9 cellular contexts compared by ENCODE assay signal in genomic region chr4:53929955-53930798, GRCh38.
A peak's percentile ranks its signal among the peaks of the same experiment; 100 is the strongest.
DNase-seq lines count a peak whose midpoint lies in the region; ATAC-seq and TF ChIP-seq lines count a peak whose summit lies in the region.
"Had no signal": no experiment of that assay in that cellular context is flagged by ENCODE, and none has a peak within 500 bp of the region (broad histone marks: within the 10 kb centered on the region; RNA-seq: fewer than 3 reads in every experiment).

No MANE protein-coding gene starts in this region.

- H4K5ac ChIP-seq in mesendoderm (ENCODE audit: low read length): no peak overlapping the region

- no peak overlapping the region for H2BK120ac ChIP-seq in mesendoderm (ENCODE audit: low read depth, low read length)

- H3K4me2 ChIP-seq in mesendoderm (ENCODE audit: low read length): no peak overlapping the region

- peak; percentile 59 for ATAC-seq in HG03280 (IDR thresholded peaks at IDR 0.05; ENCODE audit: unreplicated experiment)

- H3K4me3 Mint-ChIP-seq in endodermal cell: no peak overlapping the region

- no peaks in the 10 kb centered on the region for H3K9me3 ChIP-seq in endodermal cell (ENCODE audit: control insufficient read depth, low read length)

- peak overlapping the region; percentile 47 for H3K56ac ChIP-seq in mesendoderm (ENCODE audit: low read length)

- H3K79me2 ChIP-seq in mesendoderm (ENCODE audit: control insufficient read depth, insufficient read depth, low read length): no peaks in the 10 kb centered on the region

- H2AK5ac ChIP-seq in mesendoderm (ENCODE audit: low read length): no peak overlapping the region

- no peak overlapping the region for H3K4ac ChIP-seq in mesendoderm (ENCODE audit: low read depth, low read length)

- no peaks in the 10 kb centered on the region for H3K36me3 Mint-ChIP-seq in endodermal cell (ENCODE audit: low read depth)

- H2BK5ac ChIP-seq in mesendoderm (ENCODE audit: low read length): no peak overlapping the region

- H3K4me1 Mint-ChIP-seq in endodermal cell: peaks cover 4% of the 10 kb centered on the region

- H3K4me1 ChIP-seq in endodermal cell (ENCODE audit: control insufficient read depth, insufficient read depth, low read length) (no peaks in the 10 kb centered on the region), mesendoderm (ENCODE audit: control insufficient read depth, low read depth, low read length) (no peaks in the 10 kb centered on the region)

- DNase-seq in NCI-H1436 (lab: John Stamatoyannopoulos, UW): peak; percentile 49
- no peak for DNase-seq in NCI-H1436 treated with DMSO at 0.1 percent for 48 hours (lab: John Stamatoyannopoulos, UW)
- peak; percentile 82 for DNase-seq in NCI-H748 (lab: John Stamatoyannopoulos, UW; ENCODE audit: unreplicated experiment)
- peak; percentile 49 to 51 for DNase-seq in activated CD4-positive, alpha-beta T cell treated with anti-CD3 and anti-CD28 coated beads, Interleukin-2, amount 50 U/mL, for 4 hours
- peak; percentile 91 for DNase-seq in endodermal cell
- peak; percentile 94 for DNase-seq in mesendoderm
- DNase-seq in stimulated activated CD8-positive, alpha-beta memory T cell treated with anti-CD3 and anti-CD28 coated beads, Interleukin-7, amount 100 ng/mL, for 1 hour (ENCODE audit: low read depth in 2 of 2): peak; percentile 11 to 23

- no peaks in the 10 kb centered on the region for H3K36me3 ChIP-seq in endodermal cell (ENCODE audit: control insufficient read depth, insufficient read depth, low read length)
- no peaks in the 10 kb centered on the region for H3K36me3 ChIP-seq in mesendoderm (ENCODE audit: control insufficient read depth, insufficient read depth, low read length)
- H3K36me3 ChIP-seq: BLaER1 treated with 17β-estradiol and CSF1 and Interleukin-3, amounts not matched to agents 10 nM and 100 nM had no signal

- H3K79me1 ChIP-seq in mesendoderm (ENCODE audit: low read length): no peaks in the 10 kb centered on the region

- H3K27ac ChIP-seq in endodermal cell (ENCODE audit: low read depth, low read length): no peak overlapping the region
- H3K27ac ChIP-seq in mesendoderm (ENCODE audit: low read depth, low read length): no peak overlapping the region

- H3K23ac ChIP-seq in mesendoderm (ENCODE audit: low read length): no peak overlapping the region

- no peak overlapping the region for H2BK15ac ChIP-seq in mesendoderm (replicated peaks; ENCODE audit: low read depth)

- peaks cover 22% of the 10 kb centered on the region for H3K27me3 Mint-ChIP-seq in endodermal cell (ENCODE audit: insufficient read depth)

- H3K4me3 ChIP-seq in endodermal cell (ENCODE audit: low read length): no peak overlapping the region
- H3K4me3 ChIP-seq in mesendoderm (ENCODE audit: low read length): no peak overlapping the region
- H3K4me3 ChIP-seq: BLaER1 treated with 17β-estradiol and CSF1 and Interleukin-3, amounts not matched to agents 10 nM and 100 nM had no signal

- H4K8ac ChIP-seq in mesendoderm (ENCODE audit: low read depth, low read length): no peak overlapping the region

- H3K27ac Mint-ChIP-seq in endodermal cell: no peak overlapping the region

- TF ChIP-seq CTCF in endodermal cell (conservative IDR thresholded peaks at IDR 0.05): peak; percentile 87

- H3K9ac ChIP-seq in endodermal cell (ENCODE audit: extremely low read depth, low read length, poor library complexity, severe bottlenecking): no peak overlapping the region
- no peak overlapping the region for H3K9ac ChIP-seq in mesendoderm (ENCODE audit: low read length)
- H3K9ac ChIP-seq: BLaER1 treated with 17β-estradiol and CSF1 and Interleukin-3, amounts not matched to agents 10 nM and 100 nM had no signal

- peaks cover 3% of the 10 kb centered on the region for H3K9me3 Mint-ChIP-seq in endodermal cell

- H3K18ac ChIP-seq in mesendoderm (ENCODE audit: low read length): no peak overlapping the region

- H3K27me3 ChIP-seq in endodermal cell (ENCODE audit: control insufficient read depth, insufficient read depth, low read length, poor library complexity, severe bottlenecking) (no peaks in the 10 kb centered on the region), mesendoderm (ENCODE audit: insufficient read depth, low read length, poor library complexity) (no peaks in the 10 kb centered on the region)
- H3K27me3 ChIP-seq: BLaER1 treated with 17β-estradiol and CSF1 and Interleukin-3, amounts not matched to agents 10 nM and 100 nM had no signal

- 39 to 41% methylated on average over 4 to 8 of the region's 8 CpGs for WGBS in endodermal cell (ENCODE audit: insufficient coverage in 1 of 2, insufficient read length in 1 of 2), 2 experiments
- no CpG with 5 or more reads among the region's 8 CpGs for WGBS in mesendoderm (ENCODE audit: extremely low coverage, insufficient coverage, low lambda C conversion rate)
